8 cellular contexts compared by ENCODE assay signal in genomic region chr19:18191640-18192062, GRCh38. TPM values are rescaled to one million over a fixed set of nuclear protein-coding genes. Genes with fewer than 3 reads are reported as not detected.
DNase-seq lines count a peak whose midpoint lies in the region; ATAC-seq, FAIRE-seq and TF ChIP-seq lines count a peak whose summit lies in the region.

No MANE protein-coding gene starts in this region.

- H3K4me3 ChIP-seq in GM12875 (ENCODE audit: low read depth, low read length) (peak overlapping the region; percentile 31), fibroblast of the aortic adventitia (ENCODE audit: low read depth, low read length) (peak overlapping the region; percentile 68), skeletal muscle tissue (ENCODE audit: low read length in 3 of 3) (peak overlapping the region; percentile 64 to 79 (median 79))

- peaks cover 13 to 18% (median 14%) of the 10 kb centered on the region in 3 donors for H3K4me1 ChIP-seq in skeletal muscle tissue (ENCODE audit: control insufficient read depth in 3 of 3, insufficient read depth in 3 of 3, low read length in 3 of 3)

- H3K27me3 ChIP-seq in skeletal muscle tissue (ENCODE audit: control insufficient read depth in 3 of 3, insufficient read depth in 3 of 3, low read length in 3 of 3), result no peaks in the 10 kb centered on the region

- peak overlapping the region; percentile 73 to 85 (median 79) for H3K9ac ChIP-seq in skeletal muscle tissue (ENCODE audit: low read depth in 1 of 3, low read length in 3 of 3)

- TF ChIP-seq CTCF in GM12875 (IDR thresholded peaks at IDR 0.05; ENCODE audit: borderline replicate concordance, insufficient read depth, low read depth, low read length) (no peak), VCaP (conservative IDR thresholded peaks at IDR 0.05) (no peak), fibroblast of the aortic adventitia (IDR thresholded peaks at IDR 0.05; ENCODE audit: insufficient read depth, low read length) (no peak)

- peaks cover 7 to 12% (median 8%) of the 10 kb centered on the region in 3 donors for H3K36me3 ChIP-seq in skeletal muscle tissue (ENCODE audit: control insufficient read depth in 3 of 3, insufficient read depth in 3 of 3, low read length in 3 of 3)

- peak overlapping the region; percentile 90 for H3K27ac ChIP-seq in VCaP
- H3K27ac ChIP-seq in skeletal muscle tissue (ENCODE audit: low read depth, low read length), result peak overlapping the region; percentile 97

- ATAC-seq in GM21723 (IDR thresholded peaks at IDR 0.05; ENCODE audit: unreplicated experiment), result no peak

- DNase-seq in fibroblast of the aortic adventitia (ENCODE audit: low read depth), result no peak
- no peak for DNase-seq in NAMALWA (ENCODE audit: low spot score)
- DNase-seq in RCC 7860 (ENCODE audit: low spot score), result no peak
- no peak for DNase-seq in HPDE6-E6E7 (ENCODE audit: extremely low spot score)

- no peak for FAIRE-seq in RCC 7860 (lab: Jason Lieb, UNC)

- no peaks in the 10 kb centered on the region for H3K9me3 ChIP-seq in skeletal muscle tissue (ENCODE audit: control insufficient read depth in 3 of 3, low read length in 3 of 3)

RNA-seq across cellular contexts. Expression of gene MPV17L2, which starts 1.4 kb away (rescaled TPM):
- total RNA-seq in fibroblast of the aortic adventitia (ENCODE audit: low replicate concordance), result 4.4 and 11.7 TPM in 2 replicates
- 4.2 TPM for total RNA-seq in skeletal muscle tissue

RNA-seq across cellular contexts. Expression of gene RAB3A, which starts 12.2 kb away (rescaled TPM):
- total RNA-seq in fibroblast of the aortic adventitia (ENCODE audit: low replicate concordance) (2.8 TPM in 1 of 2 replicates, not detected in the other), skeletal muscle tissue (0.52 TPM)

RNA-seq across cellular contexts. Expression of gene IFI30, which starts 18.0 kb away (rescaled TPM):
- total RNA-seq in fibroblast of the aortic adventitia (ENCODE audit: low replicate concordance), result 0.90 and 23.1 TPM in 2 replicates
- 3.7 TPM for total RNA-seq in skeletal muscle tissue

RNA-seq across cellular contexts. Expression of gene PDE4C, which starts 34.6 kb away (rescaled TPM):
- total RNA-seq in fibroblast of the aortic adventitia (ENCODE audit: low replicate concordance) (not detected in 2 replicates), skeletal muscle tissue (2.1 TPM)

RNA-seq across cellular contexts. Expression of gene PIK3R2, which starts 38.7 kb away (rescaled TPM):
- total RNA-seq in fibroblast of the aortic adventitia (ENCODE audit: low replicate concordance) (36.7 and 41.3 TPM in 2 replicates), skeletal muscle tissue (11.5 TPM)
